In the genomic region with DNA sequence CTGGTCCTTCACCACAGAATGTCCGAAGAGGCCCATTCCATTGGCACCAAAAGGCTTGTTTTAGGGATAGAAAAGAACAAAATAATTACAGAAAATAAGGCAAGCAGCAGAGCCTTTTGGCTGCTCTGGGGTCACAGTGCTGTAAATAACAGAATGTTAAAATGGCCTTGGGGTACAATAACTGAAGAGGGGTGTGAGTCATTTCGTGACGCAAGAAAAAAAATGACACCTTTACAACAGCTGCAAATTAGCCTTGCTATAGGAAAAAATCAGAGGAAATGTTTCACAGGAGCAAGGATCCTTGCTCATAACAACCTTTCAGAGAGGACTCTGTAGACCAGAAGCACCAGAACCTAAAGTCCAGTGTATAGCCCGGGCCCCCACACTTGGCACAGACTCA, we compare ENCODE assay signal across 29 cellular contexts.
"Had no signal": no experiment of that assay in that cellular context is flagged by ENCODE, and none has a peak within 500 bp of the region (broad histone marks: within the 10 kb centered on the region; RNA-seq: fewer than 3 reads in every experiment).

No MANE protein-coding gene starts in this region.

- H3K27me3 ChIP-seq: colonic mucosa, left lung, neural progenitor cell, right atrium auricular region, tibial nerve, upper lobe of left lung had no signal

- H3K36me3 Mint-ChIP-seq: naive thymus-derived CD4-positive, alpha-beta T cell; neural progenitor cell; stimulated activated memory B cell treated with anti-CD40 and anti-IgM and Interleukin-4, amounts not matched to agents 10 μg/mL and 1 μg/mL and 100 μg/mL, for 72 hours had no signal

- H3K9me3 Mint-ChIP-seq: dendritic cell treated with granulocyte-macrophage colony-stimulating factor and Interleukin-4, amounts not matched to agents 40 ng/mL and 50 ng/mL, for 4 days; nephron; neural progenitor cell; stimulated activated memory B cell treated with anti-CD40 and anti-IgM and Interleukin-4, amounts not matched to agents 10 μg/mL and 1 μg/mL and 100 μg/mL, for 72 hours; stimulated activated naive CD8-positive, alpha-beta T cell treated with anti-CD3 and anti-CD28 coated beads, Interleukin-15, Interleukin-2, amounts not matched to agents 100 ng/mL and 50 ng/mL, for 24 hours had no signal

- H3K27me3 Mint-ChIP-seq: dendritic cell treated with granulocyte-macrophage colony-stimulating factor and Interleukin-4, amounts not matched to agents 40 ng/mL and 50 ng/mL, for 4 days; stimulated activated naive CD8-positive, alpha-beta T cell treated with anti-CD3 and anti-CD28 coated beads, Interleukin-15, Interleukin-2, amounts not matched to agents 100 ng/mL and 50 ng/mL, for 24 hours had no signal

- H3K27ac ChIP-seq: colonic mucosa, esophagus squamous epithelium, left lung, neural progenitor cell, parathyroid adenoma, right atrium auricular region, thoracic aorta, tibial nerve, upper lobe of left lung had no signal

- H3K4me3 Mint-ChIP-seq: dendritic cell treated with granulocyte-macrophage colony-stimulating factor and Interleukin-4, amounts not matched to agents 40 ng/mL and 50 ng/mL, for 4 days; naive thymus-derived CD4-positive, alpha-beta T cell; nephron; neural progenitor cell; stimulated activated memory B cell treated with anti-CD40 and anti-IgM and Interleukin-4, amounts not matched to agents 10 μg/mL and 1 μg/mL and 100 μg/mL, for 72 hours; stimulated activated naive CD8-positive, alpha-beta T cell treated with anti-CD3 and anti-CD28 coated beads, Interleukin-15, Interleukin-2, amounts not matched to agents 100 ng/mL and 50 ng/mL, for 24 hours had no signal

- H3K4me3 ChIP-seq: colonic mucosa, esophagus squamous epithelium, left lung, neural progenitor cell, right atrium auricular region, smooth muscle cell, thoracic aorta, tibial nerve, upper lobe of left lung had no signal

- H3K27ac Mint-ChIP-seq: dendritic cell treated with granulocyte-macrophage colony-stimulating factor and Interleukin-4, amounts not matched to agents 40 ng/mL and 50 ng/mL, for 4 days; naive thymus-derived CD4-positive, alpha-beta T cell; nephron; neural progenitor cell; progenitor cell of endocrine pancreas; stimulated activated memory B cell treated with anti-CD40 and anti-IgM and Interleukin-4, amounts not matched to agents 10 μg/mL and 1 μg/mL and 100 μg/mL, for 72 hours; stimulated activated naive CD8-positive, alpha-beta T cell treated with anti-CD3 and anti-CD28 coated beads, Interleukin-15, Interleukin-2, amounts not matched to agents 100 ng/mL and 50 ng/mL, for 24 hours had no signal

- H3K36me3 ChIP-seq: colonic mucosa, esophagus squamous epithelium, left lung, neural progenitor cell, right atrium auricular region, thoracic aorta, tibial nerve, upper lobe of left lung had no signal

- H3K4me1 Mint-ChIP-seq: naive thymus-derived CD4-positive, alpha-beta T cell; nephron; stimulated activated memory B cell treated with anti-CD40 and anti-IgM and Interleukin-4, amounts not matched to agents 10 μg/mL and 1 μg/mL and 100 μg/mL, for 72 hours had no signal

- DNase-seq: colonic mucosa; effector memory CD4-positive, alpha-beta T cell; erythroblast; esophagus squamous epithelium; head of caudate nucleus; left cardiac atrium; left lung; mesendoderm; midbrain; naive thymus-derived CD4-positive, alpha-beta T cell; stimulated activated CD4-positive, alpha-beta T cell treated with anti-CD3 and anti-CD28 coated beads, Interleukin-12 subunit alpha, Interleukin-12 subunit beta, amount 100 ng/mL, for 4 hours; stimulated activated CD4-positive, alpha-beta T cell treated with anti-CD3 and anti-CD28 coated beads, Interleukin-2, amount 100 ng/mL, for 24 hours; stimulated activated CD4-positive, alpha-beta T cell treated with anti-CD3 and anti-CD28 coated beads, Interleukin-4, amount 100 ng/mL, for 24 hours; upper lobe of left lung had no signal

- FAIRE-seq: endothelial cell of umbilical vein, frontal cortex, urothelium cell line had no signal

- ATAC-seq: left cardiac atrium; left lung; naive thymus-derived CD4-positive, alpha-beta T cell; sciatic nerve; stimulated activated memory B cell treated with anti-CD40 and anti-IgM and Interleukin-4, amounts not matched to agents 10 μg/mL and 1 μg/mL and 100 μg/mL, for 72 hours had no signal
